Comparison of ENCODE assay signal across 13 cellular contexts in genomic region chr6:19424853-19425252, GRCh38.
DNase-seq lines count a peak whose midpoint lies in the region; ATAC-seq, FAIRE-seq and TF ChIP-seq lines count a peak whose summit lies in the region.
"Had no signal": no experiment of that assay in that cellular context is flagged by ENCODE, and none has a peak within 500 bp of the region (broad histone marks: within the 10 kb centered on the region; RNA-seq: fewer than 3 reads in every experiment).

No MANE protein-coding gene starts in this region.

- intact Hi-C loops in HCT116 (cut with micrococcal nuclease) (no loop called here), esophagus squamous epithelium (cut with DNase I) (no loop called here)

- no peak for DNase-seq in HCT116 (ENCODE audit: low read depth, low spot score)
- DNase-seq in H1 (ENCODE audit: low read depth in 1 of 2, low spot score in 2 of 2): no peak
- no peak for DNase-seq in esophagus squamous epithelium (lab: John Stamatoyannopoulos, UW)
- no peak for DNase-seq in NCI-H748 treated with DMSO at 0.1 percent for 48 hours (lab: John Stamatoyannopoulos, UW)
- no peak for DNase-seq in NCI-H146 treated with DMSO at 0.1 percent for 48 hours (lab: John Stamatoyannopoulos, UW; ENCODE audit: unreplicated experiment)
- DNase-seq in effector CD8-positive, alpha-beta T cell (lab: John Stamatoyannopoulos, UW): no peak
- DNase-seq: Calu3; CD8-positive, alpha-beta T cell; DMS79 treated with DMSO at 0.1 percent for 48 hours; GF-D8 had no signal

- H2AFZ ChIP-seq in HCT116 (ENCODE audit: low read depth, low read length, poor library complexity, severe bottlenecking): peak overlapping the region; percentile 0
- H2AFZ ChIP-seq in H1 (ENCODE audit: low read length): 0 out of 2 replicates have a peak overlapping the region, but pooled peaks have one; percentile 16

- H3K36me3 ChIP-seq in HCT116 (ENCODE audit: control insufficient read depth in 1 of 2, insufficient read depth in 2 of 2, low read length in 2 of 2): no peaks in the 10 kb centered on the region
- H3K36me3 ChIP-seq in H1 (ENCODE audit: control insufficient read depth in 2 of 4, insufficient read depth in 4 of 4, low read length in 3 of 4): no peaks in the 10 kb centered on the region
- H3K36me3 ChIP-seq in esophagus squamous epithelium: no peaks in the 10 kb centered on the region
- H3K36me3 ChIP-seq: BLaER1 treated with 17β-estradiol and CSF1 and Interleukin-3, amounts not matched to agents 10 nM and 100 nM; HAP-1 had no signal

- H2AK5ac ChIP-seq in H1 (ENCODE audit: low read depth, low read length): no peak overlapping the region

- H3K79me2 ChIP-seq in HCT116 (ENCODE audit: insufficient read depth, low read length) (no peaks in the 10 kb centered on the region), H1 (ENCODE audit: control insufficient read depth in 1 of 2, insufficient read depth in 2 of 2, low read length in 2 of 2) (no peaks in the 10 kb centered on the region)

- RAD21 ChIA-PET in HCT116 (lab: Charles Lee; ENCODE audit: low non-redundant PET in 1 of 2, low total read pairs in 2 of 2, uncharacterized antibody in 2 of 2, unreplicated experiment in 2 of 2): interaction anchor here in 1 of 2 experiments (0.6 kb wide), 1 partner anchor 322 kb away, joined by 3 read pairs; no protein-coding TSS in a partner anchor

- H3K23me2 ChIP-seq in H1 (ENCODE audit: low read depth, low read length): no peaks in the 10 kb centered on the region

- POLR2A ChIA-PET in HCT116 (lab: Charles Lee): no interaction called here
- POLR2A ChIA-PET in H1 (lab: Charles Lee; ENCODE audit: partially characterized antibody): no interaction called here

- ATAC-seq in HCT116: no peak
- ATAC-seq: CD8-positive, alpha-beta T cell had no signal

- H3K4me1 ChIP-seq in HCT116 (ENCODE audit: control insufficient read depth in 1 of 2, insufficient read depth in 2 of 2, low read length in 2 of 2) (no peaks in the 10 kb centered on the region), H1 (replicated peaks in 1 of 4; ENCODE audit: control insufficient read depth in 3 of 4, insufficient read depth in 4 of 4, low read length in 3 of 4) (no peaks in the 10 kb centered on the region), esophagus squamous epithelium (peaks cover 0 to 26% (median 0%) of the 10 kb centered on the region in 3 donors)
- H3K4me1 ChIP-seq: BLaER1 treated with 17β-estradiol and CSF1 and Interleukin-3, amounts not matched to agents 10 nM and 100 nM; HAP-1 had no signal

- no peak for TF ChIP-seq RAD21 in HCT116 (IDR thresholded peaks at IDR 0.05; ENCODE audit: low read depth)
- no peak for TF ChIP-seq RAD21 in H1 (IDR thresholded peaks at IDR 0.05 in 1 of 2, conservative IDR thresholded peaks at IDR 0.05 in 1 of 2; ENCODE audit: low read depth in 2 of 2, low read length in 2 of 2)

- H2BK5ac ChIP-seq in H1 (ENCODE audit: low read depth, low read length): no peak overlapping the region

- H3K56ac ChIP-seq in H1 (replicated peaks; ENCODE audit: insufficient read length, low read depth, low read length): no peak overlapping the region

- no peaks in the 10 kb centered on the region for H3K9me2 ChIP-seq in HCT116 (ENCODE audit: insufficient read depth)

- 57% methylated on average over 2 of the region's 2 CpGs; no CpG with 5 or more reads in 1 of the 2 experiments for WGBS in H1 (ENCODE audit: extremely low coverage in 1 of 2, insufficient coverage in 1 of 2, insufficient read length in 1 of 2, insufficient replicate concordance in 2 of 2, low coverage in 1 of 2, low lambda C conversion rate in 2 of 2, missing lambda C conversion rate in 1 of 2), 2 experiments
- WGBS in esophagus squamous epithelium, 2 donors: 8 to 26% methylated on average over 2 of the region's 2 CpGs

- H4K5ac ChIP-seq in H1 (ENCODE audit: insufficient read length, low read depth, low read length): no peak overlapping the region

- H3K27me3 ChIP-seq in HCT116 (ENCODE audit: insufficient read depth, low read length): no peaks in the 10 kb centered on the region
- H3K27me3 ChIP-seq in H1 (replicated peaks in 1 of 4; ENCODE audit: control insufficient read depth in 3 of 4, extremely low read depth in 1 of 4, insufficient read depth in 3 of 4, low read length in 3 of 4): no peaks in the 10 kb centered on the region
- no peaks in the 10 kb centered on the region for H3K27me3 ChIP-seq in esophagus squamous epithelium
- H3K27me3 ChIP-seq: BLaER1 treated with 17β-estradiol and CSF1 and Interleukin-3, amounts not matched to agents 10 nM and 100 nM had no signal

- H3K18ac ChIP-seq in H1 (ENCODE audit: extremely low read depth, low read length): no peak overlapping the region

- H2BK12ac ChIP-seq in H1 (ENCODE audit: low read depth, low read length): no peak overlapping the region

- H2BK20ac ChIP-seq in H1 (ENCODE audit: low read length): no peak overlapping the region

- no TSS peak for BruUV-seq in HCT116 (replicated peaks; lab: Mats Ljungman, UMichigan)

- TF ChIP-seq POLR2A in HCT116 (IDR thresholded peaks at IDR 0.05; ENCODE audit: borderline replicate concordance, extremely low read depth, insufficient read depth, insufficient read length) (no peak), H1 (IDR thresholded peaks at IDR 0.05; ENCODE audit: control extremely low read depth in 1 of 2, low read depth in 2 of 2, low read length in 2 of 2) (no peak), esophagus squamous epithelium (IDR thresholded peaks at IDR 0.05) (no peak)

- no peak for FAIRE-seq in H1 (lab: Jason Lieb, UNC)

- H4K91ac ChIP-seq in H1 (replicated peaks; ENCODE audit: insufficient read length, low read length): no peak overlapping the region

- H2BK120ac ChIP-seq in H1 (replicated peaks; ENCODE audit: low read depth, low read length): no peak overlapping the region

- no peak overlapping the region for H3K23ac ChIP-seq in H1 (ENCODE audit: insufficient read length)

- H3K4me2 ChIP-seq in HCT116 (ENCODE audit: low read length) (no peak overlapping the region), H1 (ENCODE audit: insufficient read depth in 1 of 2, low read depth in 2 of 2, low read length in 2 of 2) (no peak overlapping the region)
- H3K4me2 ChIP-seq: BLaER1 treated with 17β-estradiol and CSF1 and Interleukin-3, amounts not matched to agents 10 nM and 100 nM had no signal

- CTCF ChIA-PET in HCT116 (lab: Charles Lee) (no interaction called here), H1 (lab: Charles Lee; ENCODE audit: partially characterized antibody) (interaction anchor here (1.0 to 1.4 kb wide), 3 partner anchors 8 to 400 kb away, joined by 3 read pairs; no protein-coding TSS in a partner anchor)

- H3K14ac ChIP-seq in H1 (ENCODE audit: insufficient read length): no peak overlapping the region

- H3K27ac ChIP-seq in HCT116 (ENCODE audit: low read depth, low read length): no peak overlapping the region
- H3K27ac ChIP-seq in H1 (ENCODE audit: low read depth, low read length): no peak overlapping the region
- peak overlapping the region in 3 of 4 donors; percentile 31 to 46 (median 38) for H3K27ac ChIP-seq in esophagus squamous epithelium
- H3K27ac ChIP-seq: BLaER1 treated with 17β-estradiol and CSF1 and Interleukin-3, amounts not matched to agents 10 nM and 100 nM; HL-60 had no signal

- H3K79me1 ChIP-seq in H1 (ENCODE audit: low read depth, low read length): no peaks in the 10 kb centered on the region

- no peak overlapping the region for H3K4me3 ChIP-seq in HCT116 (replicated peaks in 1 of 2; ENCODE audit: low read depth in 1 of 2, low read length in 2 of 2)
- H3K4me3 ChIP-seq in H1 (ENCODE audit: extremely low read depth in 1 of 4, insufficient read depth in 2 of 4, low read depth in 3 of 4, low read length in 4 of 4): no peak overlapping the region
- no peak overlapping the region for H3K4me3 ChIP-seq in esophagus squamous epithelium
- H3K4me3 ChIP-seq: BLaER1 treated with 17β-estradiol and CSF1 and Interleukin-3, amounts not matched to agents 10 nM and 100 nM; HAP-1 had no signal

- no peak for TF ChIP-seq EP300 in H1 (IDR thresholded peaks at IDR 0.05; ENCODE audit: borderline replicate concordance in 1 of 2, low read depth in 2 of 2, low read length in 2 of 2)

- H2BK15ac ChIP-seq in H1 (ENCODE audit: low read length): no peak overlapping the region

- H3K9me3 ChIP-seq in HCT116 (ENCODE audit: control insufficient read depth in 1 of 2, insufficient read depth in 1 of 2, low read depth in 1 of 2, low read length in 2 of 2): no peaks in the 10 kb centered on the region
- no peaks in the 10 kb centered on the region for H3K9me3 ChIP-seq in H1 (ENCODE audit: insufficient read depth in 2 of 2, low read depth in 1 of 2, low read length in 1 of 2)
- H3K9me3 ChIP-seq in esophagus squamous epithelium: no peaks in the 10 kb centered on the region
- H3K9me3 ChIP-seq: BLaER1 treated with 17β-estradiol and CSF1 and Interleukin-3, amounts not matched to agents 10 nM and 100 nM; HAP-1 had no signal

- no peak overlapping the region for H3K9ac ChIP-seq in HCT116 (ENCODE audit: low read length)
- H3K9ac ChIP-seq in H1 (replicated peaks in 1 of 4; ENCODE audit: extremely low read depth in 1 of 4, low read depth in 3 of 4, low read length in 3 of 4): no peak overlapping the region
- H3K9ac ChIP-seq: BLaER1 treated with 17β-estradiol and CSF1 and Interleukin-3, amounts not matched to agents 10 nM and 100 nM had no signal

- no peak for TF ChIP-seq CTCF in HCT116 (IDR thresholded peaks at IDR 0.05 in 2 of 3, conservative IDR thresholded peaks at IDR 0.05 in 1 of 3; ENCODE audit: borderline replicate concordance in 1 of 3, insufficient read depth in 1 of 3, low read depth in 2 of 3, low read length in 2 of 3)
- no peak for TF ChIP-seq CTCF in H1 (IDR thresholded peaks at IDR 0.05; ENCODE audit: control extremely low read depth in 1 of 3, insufficient read depth in 1 of 3, low read depth in 1 of 3, low read length in 3 of 3)
- TF ChIP-seq CTCF in esophagus squamous epithelium (IDR thresholded peaks at IDR 0.05): no peak

- H4K20me1 ChIP-seq in HCT116 (ENCODE audit: insufficient read depth): no peaks in the 10 kb centered on the region
- no peaks in the 10 kb centered on the region for H4K20me1 ChIP-seq in H1 (replicated peaks in 1 of 2; ENCODE audit: control insufficient read depth in 1 of 2, insufficient read depth in 2 of 2, low read length in 2 of 2)
- H4K20me1 ChIP-seq: BLaER1 treated with 17β-estradiol and CSF1 and Interleukin-3, amounts not matched to agents 10 nM and 100 nM had no signal

- H4K8ac ChIP-seq in H1 (ENCODE audit: extremely low read depth, insufficient read depth, low read length): no peak overlapping the region

- no peak overlapping the region for H3K4ac ChIP-seq in H1 (replicated peaks; ENCODE audit: insufficient read length, low read depth, low read length)

TF ChIP-seq in HCT116, 20 proteins besides CTCF, POLR2A, EP300 and RAD21 (continues in another document):
- TF ChIP-seq FOSL1 (IDR thresholded peaks at IDR 0.05; ENCODE audit: low read depth) (no peak), ZNF274 (IDR thresholded peaks at IDR 0.05; ENCODE audit: low read depth, low read length) (no peak), ELF1 (IDR thresholded peaks at IDR 0.05; ENCODE audit: borderline replicate concordance, low read depth) (no peak), JUND (IDR thresholded peaks at IDR 0.05) (no peak)

TF ChIP-seq in H1, 55 proteins besides CTCF, POLR2A, EP300 and RAD21 (continues in another document):
- TF ChIP-seq SP1 (IDR thresholded peaks at IDR 0.05; ENCODE audit: low read depth, low read length): no peak
- TF ChIP-seq JUND (IDR thresholded peaks at IDR 0.05; ENCODE audit: low read length): no peak
- no peak for TF ChIP-seq HDAC6 (IDR thresholded peaks at IDR 0.05; ENCODE audit: low read depth, low read length)
- TF ChIP-seq SAP30 (IDR thresholded peaks at IDR 0.05; ENCODE audit: insufficient read depth, insufficient replicate concordance, low read length): no peak

Comparison
In these comparisons a context has a peak if more than half of its experiments do, and no peak if none do; other contexts are left out.
1. H3K27ac ChIP-seq: peak in esophagus squamous epithelium (3 of 4); none in HCT116 (single experiment) and H1 (single experiment).